Comparison of ENCODE assay signal across 10 cellular contexts in genomic region chr1:117615474-117615873, GRCh38. TPM values are rescaled to one million over a fixed set of nuclear protein-coding genes. Genes with fewer than 3 reads are reported as not detected.
A peak's percentile ranks its signal among the peaks of the same experiment; 100 is the strongest.
DNase-seq lines count a peak whose midpoint lies in the region; ATAC-seq and TF ChIP-seq lines count a peak whose summit lies in the region.
"Had no signal": no experiment of that assay in that cellular context is flagged by ENCODE, and none has a peak within 500 bp of the region (broad histone marks: within the 10 kb centered on the region; RNA-seq: fewer than 3 reads in every experiment).

No MANE protein-coding gene starts in this region.

- H3K4me1 ChIP-seq in OCI-LY7 (ENCODE audit: insufficient read depth, low read length, poor library complexity, severe bottlenecking), result peaks cover 82% of the 10 kb centered on the region

- ATAC-seq in GM21576 (IDR thresholded peaks at IDR 0.05; ENCODE audit: unreplicated experiment), result peak; percentile 46

- H3K27ac ChIP-seq in OCI-LY7 (ENCODE audit: low read depth, low read length, poor library complexity, severe bottlenecking), result no peak overlapping the region

- no peaks in the 10 kb centered on the region for H3K9me2 ChIP-seq in OCI-LY7 (ENCODE audit: insufficient read depth, low read length)

- H3K79me2 ChIP-seq in OCI-LY7 (ENCODE audit: insufficient read depth, low read depth, low read length), result peaks cover 91% of the 10 kb centered on the region

- peaks cover 4% of the 10 kb centered on the region; the same call in 1 of the 2 replicates for H4K20me1 ChIP-seq in OCI-LY7 (ENCODE audit: insufficient read depth, low read length)

- H3K4me3 ChIP-seq in OCI-LY7 (ENCODE audit: low read depth, low read length, poor library complexity, severe bottlenecking), result no peak overlapping the region

- peaks cover 37% of the 10 kb centered on the region for H3K36me3 ChIP-seq in OCI-LY7 (ENCODE audit: insufficient read depth, low read length)

- BruUV-seq in OCI-LY7 (replicated peaks; lab: Mats Ljungman, UMichigan), result no TSS peak

- H3K4me2 ChIP-seq in OCI-LY7 (ENCODE audit: low read length), result peak overlapping the region; percentile 55

- intact Hi-C loops in OCI-LY7 (cut with micrococcal nuclease; ENCODE audit: unreplicated experiment), result no loop called here

- DNase-seq in COLO668 (lab: John Stamatoyannopoulos, UW; ENCODE audit: unreplicated experiment), result peak; percentile 65
- peak; percentile 70 for DNase-seq in OCI-LY7 (ENCODE audit: low spot score)
- DNase-seq in effector CD4-positive, alpha-beta T cell, result peak; percentile 17
- DNase-seq in NCI-H128 (lab: John Stamatoyannopoulos, UW; ENCODE audit: unreplicated experiment), result no peak
- no peak for DNase-seq in stimulated activated naive CD4-positive, alpha-beta T cell (lab: John Stamatoyannopoulos, UW)
- no peak for DNase-seq in A172 (ENCODE audit: low spot score)
- no peak for DNase-seq in cerebellum (ENCODE audit: low spot score)
- DNase-seq: DMS 273 treated with DMSO at 0.1 percent for 48 hours had no signal

- CTCF ChIA-PET in OCI-LY7 (lab: Charles Lee; ENCODE audit: unreplicated experiment), result no interaction called here

- POLR2A ChIA-PET in OCI-LY7 (lab: Charles Lee), result interaction anchor here (0.8 to 15.8 kb wide), 4 partner anchors 9 to 44 kb away, joined by 3 to 281 read pairs (median 6); partner anchors contain the start of gene TENT5C

- no peak overlapping the region for H2AFZ ChIP-seq in OCI-LY7 (ENCODE audit: low read length)

- no peak for TF ChIP-seq CTCF in OCI-LY7 (conservative IDR thresholded peaks at IDR 0.05; ENCODE audit: low read length)

- no peaks in the 10 kb centered on the region for H3K9me3 ChIP-seq in OCI-LY7 (ENCODE audit: low read length)

RNA-seq across cellular contexts. Expression of gene TENT5C, which starts 9.6 kb away (rescaled TPM):
- total RNA-seq in OCI-LY7 (2014; rRNA removed; shearing (Covaris generic)), result 11.6 and 13.3 TPM in 2 replicates
- total RNA-seq in OCI-LY7 (2022), result 26.5 and 31.1 TPM in 2 replicates
- 0.12 and 0.31 TPM in 2 replicates for total RNA-seq in A172 (2014; rRNA removed; shearing (Covaris generic))
- 6.2 TPM for total RNA-seq in cerebellum
- total RNA-seq: LHCN-M2 had no signal

Comparison
In these comparisons a context has a peak if more than half of its experiments do, and no peak if none do; other contexts are left out.
1. DNase-seq: peak in COLO668 (single experiment), OCI-LY7 (single experiment) and effector CD4-positive, alpha-beta T cell (single experiment); none in NCI-H128 (single experiment), stimulated activated naive CD4-positive, alpha-beta T cell (0 of 6), A172 (single experiment) and cerebellum (single experiment).